In the genomic region with DNA sequence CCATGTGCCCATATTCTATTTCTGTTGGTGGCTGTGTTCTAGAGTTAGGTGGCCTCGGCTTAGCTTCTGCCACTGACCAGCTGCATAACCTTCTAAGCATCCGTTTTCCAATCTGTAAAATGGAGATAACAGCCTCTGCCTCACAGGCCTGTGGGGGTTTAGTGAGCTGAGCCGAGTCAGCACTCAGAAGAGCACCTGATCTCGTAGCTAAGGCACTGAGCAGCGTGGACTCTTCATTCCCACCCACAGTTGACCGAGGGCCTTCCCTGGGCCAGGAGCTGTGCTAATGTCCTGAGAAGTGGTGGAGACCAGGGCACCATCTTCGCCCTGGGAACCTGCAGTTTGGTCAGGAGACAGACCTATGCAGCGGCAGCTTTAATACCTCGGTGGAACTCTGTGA, we compare ENCODE assay signal across 15 cellular contexts.
"Had no signal": no experiment of that assay in that cellular context is flagged by ENCODE, and none has a peak within 500 bp of the region (broad histone marks: within the 10 kb centered on the region; RNA-seq: fewer than 3 reads in every experiment).

No MANE protein-coding gene starts in this region.

- H3K9ac ChIP-seq: KMS-11, SK-N-SH had no signal

- H3K9me3 ChIP-seq: SK-N-SH had no signal

- DNase-seq: MM.1S, NCI-H1092 treated with DMSO at 0.1 percent for 48 hours, NCI-H1436, NCI-H2029, NCI-H2171 treated with DMSO at 0.1 percent for 48 hours, NCI-H345, NCI-H524, NCI-H69, NCI-H774, SHP77, SK-N-SH, SW 1271 had no signal

- FAIRE-seq: HepG2 had no signal

- H3K4me2 ChIP-seq: KMS-11, SK-N-SH had no signal

- H3K27ac ChIP-seq: KMS-11, RWPE1 had no signal
